Comparison of ENCODE assay signal across 9 cellular contexts in genomic region chr6:1611322-1611571, GRCh38. TPM values are rescaled to one million over a fixed set of nuclear protein-coding genes. Genes with fewer than 3 reads are reported as not detected.
A peak's percentile ranks its signal among the peaks of the same experiment; 100 is the strongest.
DNase-seq lines count a peak whose midpoint lies in the region; ATAC-seq, FAIRE-seq and TF ChIP-seq lines count a peak whose summit lies in the region.
"Had no signal": no experiment of that assay in that cellular context is flagged by ENCODE, and none has a peak within 500 bp of the region (broad histone marks: within the 10 kb centered on the region; RNA-seq: fewer than 3 reads in every experiment).

No MANE protein-coding gene starts in this region.

- no TSS peak for BruUV-seq in HepG2 (replicated peaks; lab: Mats Ljungman, UMichigan)

- ATAC-seq in HepG2 (peak; percentile 16), right lobe of liver (no peak)
- ATAC-seq in effector memory CD8-positive, alpha-beta T cell (replicated peaks): no peak

- H3K9me3 Mint-ChIP-seq in effector memory CD8-positive, alpha-beta T cell: no peaks in the 10 kb centered on the region
- H3K9me3 Mint-ChIP-seq: dendritic cell treated with granulocyte-macrophage colony-stimulating factor and Interleukin-4, amounts not matched to agents 40 ng/mL and 50 ng/mL, for 4 days had no signal

- H3K4me2 ChIP-seq in HepG2 (ENCODE audit: low read depth, low read length) (peak overlapping the region; percentile 94), keratinocyte (ENCODE audit: control insufficient read depth, extremely low read depth, insufficient read depth, low read depth, low read length) (no peak overlapping the region)

- H3K27ac Mint-ChIP-seq in effector memory CD8-positive, alpha-beta T cell: no peak overlapping the region
- H3K27ac Mint-ChIP-seq: dendritic cell treated with granulocyte-macrophage colony-stimulating factor and Interleukin-4, amounts not matched to agents 40 ng/mL and 50 ng/mL, for 4 days had no signal

- H3K79me2 ChIP-seq in HepG2 (ENCODE audit: insufficient read depth, low read length): no peaks in the 10 kb centered on the region
- peaks cover 40% of the 10 kb centered on the region for H3K79me2 ChIP-seq in keratinocyte (ENCODE audit: control insufficient read depth, insufficient read depth, low read length)

- H4K20me1 ChIP-seq in HepG2 (ENCODE audit: insufficient read depth, low read length) (peaks cover 6% of the 10 kb centered on the region; the same call in 1 of the 2 replicates), keratinocyte (ENCODE audit: control insufficient read depth, extremely low read depth, insufficient read depth, low read length) (no peaks in the 10 kb centered on the region)

- peaks cover 18% of the 10 kb centered on the region for H3K36me3 Mint-ChIP-seq in effector memory CD8-positive, alpha-beta T cell (ENCODE audit: insufficient read depth)

- CTCF ChIA-PET in HepG2 (lab: Yijun Ruan, JAX; ENCODE audit: low intra/inter-chr PET ratio, low total read pairs): no interaction called here

- H3K4me3 Mint-ChIP-seq in effector memory CD8-positive, alpha-beta T cell: no peak overlapping the region

- no CpG with 5 or more reads among the region's 38 CpGs for WGBS in HepG2 (ENCODE audit: low lambda C conversion rate)
- no CpG with 5 or more reads among the region's 38 CpGs for WGBS in right lobe of liver (ENCODE audit: insufficient coverage, low coverage, low lambda C conversion rate, missing lambda C conversion rate)

- H3K9me1 ChIP-seq in keratinocyte (ENCODE audit: control insufficient read depth, extremely low read depth, insufficient read depth, low read length): no peaks in the 10 kb centered on the region

- DNase-seq in HepG2 (ENCODE audit: low spot score) (no peak), right lobe of liver (no peak), UCSD-AML1 (lab: John Stamatoyannopoulos, UW; ENCODE audit: unreplicated experiment) (peak; percentile 50), keratinocyte (ENCODE audit: low read depth, low spot score) (no peak), vagina (ENCODE audit: extremely low spot score in 2 of 2) (no peak), globus pallidus (ENCODE audit: low spot score) (no peak)
- no peak for DNase-seq in effector memory CD8-positive, alpha-beta T cell
- DNase-seq in stimulated activated CD4-positive, alpha-beta T cell treated with anti-CD3 and anti-CD28 coated beads, Interleukin-1b, Interleukin-23, amount 100 ng/mL, for 48 hours: no peak

- POLR2A ChIA-PET in HepG2 (lab: Yijun Ruan, JAX): no interaction called here

- peaks cover 19 to 35% of the 10 kb centered on the region in 2 experiments for H3K27me3 ChIP-seq in HepG2 (ENCODE audit: control insufficient read depth in 1 of 2, insufficient read depth in 2 of 2, low read length in 2 of 2)
- H3K27me3 ChIP-seq in right lobe of liver: peaks cover 16 to 63% of the 10 kb centered on the region in 2 donors
- peaks cover 31% of the 10 kb centered on the region for H3K27me3 ChIP-seq in keratinocyte (ENCODE audit: control insufficient read depth, extremely low read depth, insufficient read depth, low read length)
- H3K27me3 ChIP-seq in vagina: peaks cover 32% of the 10 kb centered on the region

- peak; percentile 50 for TF ChIP-seq CTCF in HepG2 (CRISPR knock-in tag; IDR thresholded peaks at IDR 0.05)
- no peak for TF ChIP-seq CTCF in right lobe of liver (IDR thresholded peaks at IDR 0.05)
- TF ChIP-seq CTCF in keratinocyte (optimal IDR thresholded peaks at IDR 0.05 in 1 of 3, IDR thresholded peaks at IDR 0.05 in 1 of 3, conservative IDR thresholded peaks at IDR 0.05 in 1 of 3; ENCODE audit: extremely low read depth in 1 of 3, insufficient read depth in 2 of 3, low read length in 3 of 3): peak in 2 of 3 experiments; percentile 14 to 42
- TF ChIP-seq CTCF in vagina (IDR thresholded peaks at IDR 0.05): no peak

- H3K36me3 ChIP-seq in HepG2 (replicated peaks in 1 of 2; ENCODE audit: control insufficient read depth in 1 of 2, insufficient read depth in 2 of 2, low read length in 2 of 2) (no peaks in the 10 kb centered on the region), right lobe of liver (no peaks in the 10 kb centered on the region), keratinocyte (ENCODE audit: control insufficient read depth in 2 of 2, extremely low read depth in 1 of 2, insufficient read depth in 2 of 2, low read length in 2 of 2) (no peaks in the 10 kb centered on the region), vagina (no peaks in the 10 kb centered on the region)

- peaks cover 58 to 70% of the 10 kb centered on the region in 2 donors for H3K27me3 Mint-ChIP-seq in effector memory CD8-positive, alpha-beta T cell

- H3K9me3 ChIP-seq in HepG2 (ENCODE audit: low read length) (no peaks in the 10 kb centered on the region), right lobe of liver (no peaks in the 10 kb centered on the region), keratinocyte (ENCODE audit: control insufficient read depth, low read depth, low read length) (no peaks in the 10 kb centered on the region), vagina (no peaks in the 10 kb centered on the region)

- no peak for TF ChIP-seq RAD21 in HepG2 (CRISPR knock-in tag; IDR thresholded peaks at IDR 0.05)

- TF ChIP-seq POLR2A in HepG2 (IDR thresholded peaks at IDR 0.05; ENCODE audit: insufficient read depth in 1 of 2, low read depth in 2 of 2, low read length in 2 of 2) (no peak), right lobe of liver (IDR thresholded peaks at IDR 0.05) (no peak), vagina (IDR thresholded peaks at IDR 0.05) (no peak)

- dilution Hi-C loops in keratinocyte (cut with MboI; ENCODE audit: extremely low pct_ligation_motif_present, low sequenced_read_pairs): no loop called here

- H2AFZ ChIP-seq in HepG2 (ENCODE audit: low read length) (no peak overlapping the region), keratinocyte (ENCODE audit: control insufficient read depth, low read length) (no peak overlapping the region)

- in situ Hi-C loops in HepG2 (cut with HindIII; ENCODE audit: extremely low pct_ligation_motif_present, low pct_unique_long_range_greater_than_20kb): no loop called here

- peaks cover 15 to 35% of the 10 kb centered on the region in 2 donors for H3K4me1 Mint-ChIP-seq in effector memory CD8-positive, alpha-beta T cell (ENCODE audit: low read depth in 2 of 2)

- no peak overlapping the region; the same call in 1 of the 2 replicates for H3K9ac ChIP-seq in HepG2 (ENCODE audit: insufficient read depth, low read depth, low read length)
- H3K9ac ChIP-seq in keratinocyte (ENCODE audit: control insufficient read depth, extremely low read depth, insufficient read depth, low read length): peak overlapping the region; percentile 84

- intact Hi-C loops in HepG2 (cut with micrococcal nuclease; ENCODE audit: unreplicated experiment) (no loop called here), right lobe of liver (cut with DNase I) (no loop called here), vagina (cut with DNase I) (loop anchor here (5.0 to 10.0 kb wide), 2 partner anchors 304 to 491 kb away; no protein-coding TSS in a partner anchor)

- TF ChIP-seq EP300 in HepG2 (IDR thresholded peaks at IDR 0.05; ENCODE audit: low read depth in 2 of 2, low read length in 2 of 2) (no peak), HepG2 (CRISPR knock-in tag; IDR thresholded peaks at IDR 0.05; ENCODE audit: borderline replicate concordance) (no peak)

- H3K27ac ChIP-seq in HepG2 (ENCODE audit: extremely low read length, insufficient read depth, low read length): no peak overlapping the region
- H3K27ac ChIP-seq in right lobe of liver: no peak overlapping the region
- peak overlapping the region; percentile 26 for H3K27ac ChIP-seq in keratinocyte (ENCODE audit: control insufficient read depth, insufficient read depth, low read length)
- H3K27ac ChIP-seq in vagina: peak overlapping the region; percentile 79

- FAIRE-seq in HepG2 (lab: Jason Lieb, UNC) (no peak), keratinocyte (lab: Jason Lieb, UNC) (no peak)

- H3K4me1 ChIP-seq in HepG2 (ENCODE audit: insufficient read depth, low read length): peaks cover 39% of the 10 kb centered on the region
- H3K4me1 ChIP-seq in right lobe of liver: peaks cover 0 to 21% (median 9%) of the 10 kb centered on the region in 4 donors
- peaks cover 22% of the 10 kb centered on the region for H3K4me1 ChIP-seq in keratinocyte (ENCODE audit: control insufficient read depth, extremely low read depth, insufficient read depth, low read length)
- H3K4me1 ChIP-seq in vagina: peaks cover 48% of the 10 kb centered on the region

- H3K4me3 ChIP-seq in HepG2 (replicated peaks in 1 of 3; ENCODE audit: insufficient read depth in 1 of 3, low read depth in 2 of 3, low read length in 3 of 3): peak overlapping the region; percentile 46 to 73 (median 67); a peak in 4 of 6 replicates
- peak overlapping the region in 1 of 3 donors; percentile 59 for H3K4me3 ChIP-seq in right lobe of liver
- peak overlapping the region; percentile 46 to 74 (median 70) for H3K4me3 ChIP-seq in keratinocyte (ENCODE audit: control insufficient read depth in 2 of 3, extremely low read depth in 1 of 3, insufficient read depth in 2 of 3, low read depth in 1 of 3, low read length in 3 of 3)
- peak overlapping the region; percentile 59 to 72 for H3K4me3 ChIP-seq in vagina

RNA-seq across cellular contexts. Expression of gene FOXC1, which starts 1.5 kb away (rescaled TPM):
- total RNA-seq in HepG2 (2016; rRNA removed; fragmentation: Illumina TruSeq; extraction: Trizol) (0.46 and 0.55 TPM in 2 replicates), right lobe of liver (under 1 TPM; 0.24 to 0.87 (median 0.50) TPM), vagina (9.8 TPM)
- 0.09 TPM in 1 of 2 replicates, not detected in the other for total RNA-seq in HepG2 (2016; cell fraction: cytosol; rRNA removed; fragmentation: Illumina TruSeq; extraction: Trizol; ENCODE audit: low read depth)
- 0.42 and 0.50 TPM in 2 replicates for total RNA-seq in HepG2 (2016; cell fraction: insoluble cytoplasmic fraction; rRNA removed; fragmentation: Illumina TruSeq; extraction: Trizol)
- total RNA-seq in HepG2 (2016; cell fraction: membrane; rRNA removed; fragmentation: Illumina TruSeq; extraction: Trizol): 0.28 and 0.31 TPM in 2 replicates
- total RNA-seq in HepG2 (2016; cell fraction: nucleus; rRNA removed; fragmentation: Illumina TruSeq; extraction: Trizol): 0.47 and 0.50 TPM in 2 replicates
- polyA plus RNA-seq in HepG2 (2011; rRNA removed) (0.37 and 0.44 TPM in 2 replicates), keratinocyte (3.2 to 4.5 TPM (median 4.3 TPM) in 3 replicates)
- polyA plus RNA-seq in HepG2 (2011; cell fraction: cytosol; rRNA removed): 0.19 and 0.23 TPM in 2 replicates
- polyA plus RNA-seq in HepG2 (2011; cell fraction: nucleus; rRNA removed): 0.23 and 0.27 TPM in 2 replicates
- 0.30 and 0.53 TPM in 2 replicates for polyA plus RNA-seq in HepG2 (2012)
- 0.05 and 0.09 TPM in 2 replicates for polyA plus RNA-seq in HepG2 (2016; cell fraction: cytosol; fragmentation: Illumina TruSeq; extraction: Trizol; ENCODE audit: low read depth)
- polyA plus RNA-seq in HepG2 (2016; cell fraction: insoluble cytoplasmic fraction; fragmentation: Illumina TruSeq; extraction: Trizol; ENCODE audit: low read depth): 0.89 and 1.2 TPM in 2 replicates
- 0.26 and 0.35 TPM in 2 replicates for polyA plus RNA-seq in HepG2 (2016; cell fraction: membrane; fragmentation: Illumina TruSeq; extraction: Trizol; ENCODE audit: low read depth)
- 0.72 and 0.95 TPM in 2 replicates for polyA plus RNA-seq in HepG2 (2016; cell fraction: nucleus; fragmentation: Illumina TruSeq; extraction: Trizol; ENCODE audit: insufficient read depth, low read depth)
- 0.30 and 18.3 TPM in 2 replicates for polyA minus RNA-seq in HepG2 (2011; rRNA and poly(A)+ RNA removed; ENCODE audit: low replicate concordance)
- 0.30 and 0.97 TPM in 2 replicates for polyA minus RNA-seq in HepG2 (2011; cell fraction: cytosol; rRNA and poly(A)+ RNA removed)
- 0.25 and 0.52 TPM in 2 replicates for polyA minus RNA-seq in HepG2 (2011; cell fraction: nucleus; rRNA and poly(A)+ RNA removed)
- polyA plus RNA-seq in keratinocyte (2011; ENCODE audit: low read depth): 9.0 TPM
- polyA plus RNA-seq in keratinocyte (2011; cell fraction: cytosol; rRNA removed): 2.7 and 4.5 TPM in 2 replicates
- 5.1 and 6.9 TPM in 2 replicates for polyA plus RNA-seq in keratinocyte (2011; cell fraction: nucleus; rRNA removed)
- 5.0 and 7.0 TPM in 2 replicates for polyA plus RNA-seq in keratinocyte (2012; ENCODE audit: low replicate concordance)
- polyA minus RNA-seq in keratinocyte: 2.0 to 3.8 TPM (median 2.1 TPM) in 3 replicates
- polyA minus RNA-seq in keratinocyte (2011; cell fraction: cytosol; rRNA and poly(A)+ RNA removed): 5.4 TPM
- polyA minus RNA-seq in keratinocyte (2011; cell fraction: nucleus; rRNA and poly(A)+ RNA removed): 4.7 and 4.9 TPM in 2 replicates

Comparison
In these comparisons a context has a peak if more than half of its experiments do, and no peak if none do; other contexts are left out.
1. CTCF ChIP-seq: peak in HepG2 (single experiment) and keratinocyte (2 of 3); none in right lobe of liver (0 of 4) and vagina (0 of 3).
2. H3K27ac ChIP-seq: peak in keratinocyte (single experiment) and vagina (single experiment); none in HepG2 (single experiment) and right lobe of liver (0 of 3).